In the genomic region with DNA sequence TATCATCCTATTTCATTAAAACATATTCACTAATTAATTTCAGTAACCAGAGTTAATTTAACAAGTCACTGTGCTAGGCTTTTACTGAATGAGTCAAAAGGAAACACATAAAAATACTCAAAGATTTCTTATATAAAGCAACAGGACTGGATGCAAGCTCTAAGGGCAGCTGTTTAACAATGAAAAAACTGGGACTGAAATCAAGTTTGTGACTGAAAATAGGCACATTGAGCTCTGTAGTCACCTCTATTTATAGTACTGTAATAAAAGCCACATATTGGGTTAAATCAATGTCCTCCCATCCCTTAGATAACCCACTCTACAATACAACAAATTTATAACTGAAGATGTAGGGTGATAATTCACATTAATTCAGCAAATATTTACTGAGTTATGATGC, we compare ENCODE assay signal across 19 cellular contexts.
"Had no signal": no experiment of that assay in that cellular context is flagged by ENCODE, and none has a peak within 500 bp of the region (broad histone marks: within the 10 kb centered on the region; RNA-seq: fewer than 3 reads in every experiment).

No MANE protein-coding gene starts in this region.

- H3K27ac ChIP-seq: adrenal gland, cardiac muscle cell, left lung, ovary, right lobe of liver, testis, VCaP had no signal

- H3K4me1 ChIP-seq: adrenal gland, left lung, right lobe of liver, testis had no signal

- ATAC-seq: activated naive CD4-positive, alpha-beta T cell treated with anti-CD3 and anti-CD28 coated beads, Interleukin-2, amount 50 U/mL, for 72 hours; left lung; mucosa of descending colon; naive thymus-derived CD8-positive, alpha-beta T cell; right lobe of liver; stimulated activated memory B cell treated with anti-CD40 and anti-IgM and Interleukin-4, amounts not matched to agents 10 μg/mL and 1 μg/mL and 100 μg/mL, for 72 hours; T-helper 17 cell had no signal

- DNase-seq: activated CD4-positive, alpha-beta T cell treated with anti-CD3 and anti-CD28 coated beads, Interleukin-2, amount 50 U/mL, for 4 hours; activated CD4-positive, CD25-positive, alpha-beta regulatory T cell treated with anti-CD3 and anti-CD28 coated beads, Interleukin-2, amount 50 U/mL, for 72 hours; activated gamma-delta T cell treated with Interleukin-2 at 50 U/mL for 16 hours; adrenal gland; endodermal cell; head of caudate nucleus; kidney; left lung; mucosa of descending colon; naive thymus-derived CD8-positive, alpha-beta T cell; ovary; right lobe of liver; stimulated activated CD4-positive, alpha-beta T cell treated with anti-CD3 and anti-CD28 coated beads, Interleukin-4, amount 100 ng/mL, for 4 hours; T-helper 17 cell; testis had no signal

- H3K9me3 ChIP-seq: adrenal gland, left lung, mucosa of descending colon, ovary, right lobe of liver, testis had no signal

- H3K27me3 ChIP-seq: adrenal gland, cardiac muscle cell, left lung, ovary, right lobe of liver, testis had no signal

- H3K4me3 ChIP-seq: adrenal gland, cardiac muscle cell, left lung, mucosa of descending colon, ovary, right lobe of liver, testis had no signal

- H3K36me3 ChIP-seq: adrenal gland, cardiac muscle cell, left lung, ovary, right lobe of liver had no signal
